In the genomic region with DNA sequence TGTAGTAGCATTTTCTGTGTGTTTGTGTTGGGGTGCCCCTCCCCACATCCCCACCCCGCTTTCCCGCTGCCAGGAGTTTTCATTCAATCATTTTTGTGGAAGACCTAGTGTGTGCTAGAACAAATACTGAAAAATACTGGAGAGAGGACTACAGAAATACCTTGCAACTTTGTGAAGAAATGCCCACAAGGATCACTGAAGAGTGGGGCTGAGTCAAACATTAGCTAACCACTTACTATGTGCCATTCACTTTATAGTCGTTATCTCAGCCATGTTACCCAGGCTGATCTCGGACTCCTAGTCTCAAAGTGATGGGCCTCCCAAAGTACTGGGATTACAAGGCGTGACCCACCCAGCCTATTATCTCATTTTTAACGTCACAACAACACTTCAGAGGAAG, we compare ENCODE assay signal across 8 cellular contexts. TPM values are rescaled to one million over a fixed set of nuclear protein-coding genes. Genes with fewer than 3 reads are reported as not detected.
A peak's percentile ranks its signal among the peaks of the same experiment; 100 is the strongest.
DNase-seq lines count a peak whose midpoint lies in the region; ATAC-seq and TF ChIP-seq lines count a peak whose summit lies in the region.

No MANE protein-coding gene starts in this region.

- DNase-seq in AG04449 (ENCODE audit: low read depth, low spot score), result no peak
- no peak for DNase-seq in body of pancreas
- no peak for DNase-seq in mucosa of descending colon
- no peak for DNase-seq in DMS153 (lab: John Stamatoyannopoulos, UW)
- DNase-seq in SKM-1 (lab: John Stamatoyannopoulos, UW; ENCODE audit: unreplicated experiment), result no peak
- no peak for DNase-seq in NCI-H1930 (lab: John Stamatoyannopoulos, UW)

- CTCF ChIA-PET in AG04449 (lab: Yijun Ruan, JAX), result interaction anchor here (0.6 to 21.3 kb wide), 13 partner anchors 11 to 154 kb away, joined by 3 to 430 read pairs (median 6); partner anchors contain the start of gene DHH

- TF ChIP-seq CTCF in AG04449 (IDR thresholded peaks at IDR 0.05; ENCODE audit: insufficient read depth, low read length, missing control alignments), result no peak
- TF ChIP-seq CTCF in body of pancreas (IDR thresholded peaks at IDR 0.05), result no peak
- no peak for TF ChIP-seq CTCF in mucosa of descending colon (IDR thresholded peaks at IDR 0.05)

- peak overlapping the region; percentile 88 to 96 (median 93) for H3K27ac ChIP-seq in body of pancreas

- POLR2A ChIA-PET in AG04449 (lab: Yijun Ruan, JAX), result interaction anchor here (1.0 to 4.6 kb wide), 5 partner anchors 12 to 132 kb away, joined by 3 to 31 read pairs (median 4); partner anchors contain the start of gene TUBA1B

- 33 to 38% methylated on average over 6 of the region's 6 CpGs for WGBS in body of pancreas, 2 donors

- no peaks in the 10 kb centered on the region for H3K36me3 ChIP-seq in body of pancreas (replicated peaks in 1 of 2; ENCODE audit: insufficient read depth in 1 of 2, low read depth in 2 of 2)
- peaks cover 6% of the 10 kb centered on the region for H3K36me3 ChIP-seq in mucosa of descending colon (ENCODE audit: low read depth)

- H3K9me3 ChIP-seq in body of pancreas (no peaks in the 10 kb centered on the region), mucosa of descending colon (no peaks in the 10 kb centered on the region)

- peaks cover 35% of the 10 kb centered on the region for H3K4me1 ChIP-seq in body of pancreas
- H3K4me1 ChIP-seq in mucosa of descending colon (ENCODE audit: low read depth), result peaks cover 29% of the 10 kb centered on the region

- intact Hi-C loops in body of pancreas (cut with DNase I) (no loop called here), mucosa of descending colon (cut with DNase I, micrococcal nuclease) (loop anchor here in 1 of 2 donors (10.0 kb wide), 1 partner anchor 46 kb away; the partner anchor contains the start of genes KMT2D and RHEBL1)

- ATAC-seq in HG02642 (IDR thresholded peaks at IDR 0.05; ENCODE audit: poor library complexity, unreplicated experiment) (peak; percentile 5), body of pancreas (no peak), mucosa of descending colon (no peak), GM19035 (IDR thresholded peaks at IDR 0.05; ENCODE audit: unreplicated experiment) (no peak)

- H3K4me3 ChIP-seq in AG04449 (ENCODE audit: low read depth, low read length) (peak overlapping the region; percentile 55), body of pancreas (no peak overlapping the region), mucosa of descending colon (peak overlapping the region; percentile 70)

- no peaks in the 10 kb centered on the region for H3K27me3 ChIP-seq in body of pancreas

- no peak for TF ChIP-seq POLR2A in body of pancreas (IDR thresholded peaks at IDR 0.05)

RNA-seq across cellular contexts. Expression of gene LMBR1L, which starts 0.6 kb away (rescaled TPM):
- total RNA-seq in body of pancreas (10 to 100 TPM; 40.7 to 53.7 TPM), mucosa of descending colon (10 to 100 TPM; 46.1 to 77.4 (median 68.1) TPM)

RNA-seq across cellular contexts. Expression of gene DHH, which starts 16.6 kb away (rescaled TPM):
- total RNA-seq in body of pancreas (not detected), mucosa of descending colon (under 1 TPM; 0.26 to 0.54 (median 0.46) TPM)

RNA-seq across cellular contexts. Expression of gene TUBA1B, which starts 20.0 kb away (rescaled TPM):
- total RNA-seq in body of pancreas, result 100 to 1,000 TPM; 121 to 165 TPM
- total RNA-seq in mucosa of descending colon, result 100 to 1,000 TPM; 391 to 679 (median 491) TPM

RNA-seq across cellular contexts. Expression of gene RHEBL1, which starts 41.4 kb away (rescaled TPM):
- total RNA-seq in body of pancreas, result not detected
- total RNA-seq in mucosa of descending colon, result under 1 TPM; 0.23 to 0.58 (median 0.38) TPM

RNA-seq across cellular contexts. Expression of gene KMT2D, which starts 50.6 kb away (rescaled TPM):
- 10 to 100 TPM; 38.4 to 51.1 TPM for total RNA-seq in body of pancreas
- total RNA-seq in mucosa of descending colon, result 100 to 1,000 TPM in 1 of 3 donors, 10 to 100 TPM in 2; 83.3 to 102 (median 88.5) TPM

Comparison
In these comparisons a context has a peak if more than half of its experiments do, and no peak if none do; other contexts are left out.
1. H3K4me3 ChIP-seq: peak in AG04449 (single experiment) and mucosa of descending colon (single experiment); none in body of pancreas (0 of 2).